ENCODE assay signal across 25 cellular contexts in genomic region chr15:82995938-82996337, GRCh38. TPM values are rescaled to one million over a fixed set of nuclear protein-coding genes. Genes with fewer than 3 reads are reported as not detected.
DNase-seq lines count a peak whose midpoint lies in the region; FAIRE-seq and TF ChIP-seq lines count a peak whose summit lies in the region.
"Had no signal": no experiment of that assay in that cellular context is flagged by ENCODE, and none has a peak within 500 bp of the region (broad histone marks: within the 10 kb centered on the region; RNA-seq: fewer than 3 reads in every experiment).

No MANE protein-coding gene starts in this region.

- H3K9me3 ChIP-seq in astrocyte (ENCODE audit: insufficient read depth, low read depth, low read length) (no peaks in the 10 kb centered on the region), mesenchymal stem cell (ENCODE audit: control insufficient read depth, low read length) (no peaks in the 10 kb centered on the region), spleen (no peaks in the 10 kb centered on the region)
- H3K9me3 ChIP-seq: lower lobe of right lung, right lobe of liver, thyroid gland had no signal

- no peaks in the 10 kb centered on the region for H4K20me1 ChIP-seq in astrocyte (ENCODE audit: insufficient read depth, low read length)

- no peak overlapping the region for H3K9ac ChIP-seq in astrocyte (ENCODE audit: low read length)
- peak overlapping the region; percentile 58 for H3K9ac ChIP-seq in mesenchymal stem cell (ENCODE audit: low read length)

- H3K79me2 ChIP-seq in astrocyte (ENCODE audit: insufficient read depth, low read length) = no peaks in the 10 kb centered on the region

- H3K23ac ChIP-seq in mesenchymal stem cell (ENCODE audit: low read length in 2 of 2) = no peak overlapping the region

- no peak for TF ChIP-seq POLR2A in spleen (IDR thresholded peaks at IDR 0.05)

- peaks cover 5% of the 10 kb centered on the region for H3K36me3 Mint-ChIP-seq in astrocyte (ENCODE audit: low read depth, unreplicated experiment)

- DNase-seq in D341Med (ENCODE audit: low spot score) (peak; percentile 64), LHCN-M2 (ENCODE audit: low read depth) (peak; percentile 8), astrocyte (ENCODE audit: low read depth) (no peak), mesenchymal stem cell (peak; percentile 37), spleen (no peak), HK-2 (ENCODE audit: unreplicated experiment) (no peak), SHP77 (lab: John Stamatoyannopoulos, UW) (no peak)
- DNase-seq: activated CD4-positive, alpha-beta T cell treated with anti-CD3 and anti-CD28 coated beads for 4 hours; activated naive CD4-positive, alpha-beta T cell treated with Interleukin-2 at 50 U/mL for 16 hours; activated T-cell treated with anti-CD3 and anti-CD28 coated beads, Interleukin-2, amount 50 U/mL, for 72 hours; AML-193; amniotic stem cell; DMS79; effector memory CD8-positive, alpha-beta T cell; kidney glomerular epithelial cell; lower lobe of right lung; NCI-H1105 treated with DMSO at 0.1 percent for 48 hours; NCI-H2081 treated with DMSO at 0.1 percent for 48 hours; NCI-H510A treated with DMSO at 0.1 percent for 48 hours; posterior cingulate gyrus; right lobe of liver; stimulated activated naive CD4-positive, alpha-beta T cell treated with Interleukin-2 at 50 U/mL for 16 hours; T-helper 2 cell; thyroid gland had no signal

- H2BK15ac ChIP-seq in mesenchymal stem cell (ENCODE audit: low read depth, poor library complexity, severe bottlenecking) = no peak overlapping the region

- H4K91ac ChIP-seq in mesenchymal stem cell (ENCODE audit: low read length) = no peak overlapping the region

- H2BK12ac ChIP-seq in mesenchymal stem cell (ENCODE audit: low read length in 2 of 2) = no peak overlapping the region

- H3K36me3 ChIP-seq in astrocyte (ENCODE audit: insufficient read depth, low read length) (peaks cover 4% of the 10 kb centered on the region), mesenchymal stem cell (ENCODE audit: control insufficient read depth in 1 of 2, insufficient read depth in 2 of 2, low read depth in 1 of 2, low read length in 2 of 2) (peaks cover 3 to 6% of the 10 kb centered on the region in 2 experiments), spleen (peaks cover 0 to 20% (median 6%) of the 10 kb centered on the region in 6 donors)

- no peak overlapping the region for H2BK5ac ChIP-seq in mesenchymal stem cell (ENCODE audit: low read depth, low read length, poor library complexity, severe bottlenecking)

- no peak overlapping the region for H3K27ac ChIP-seq in astrocyte (ENCODE audit: low read depth, low read length)
- no peak overlapping the region for H3K27ac ChIP-seq in mesenchymal stem cell (ENCODE audit: low read length, poor library complexity, severe bottlenecking)
- H3K27ac ChIP-seq in spleen = no peak overlapping the region
- H3K27ac ChIP-seq: coronary artery, lower lobe of right lung, right lobe of liver, thyroid gland had no signal

- H3K4me3 ChIP-seq in astrocyte (ENCODE audit: insufficient read depth, low read depth, low read length) (no peak overlapping the region), mesenchymal stem cell (ENCODE audit: insufficient read depth in 1 of 2, low read depth in 1 of 2, low read length in 2 of 2) (no peak overlapping the region), spleen (no peak overlapping the region)
- H3K4me3 ChIP-seq: coronary artery, lower lobe of right lung, right lobe of liver, thyroid gland had no signal

- no peak overlapping the region for H2BK120ac ChIP-seq in mesenchymal stem cell (ENCODE audit: low read depth, low read length)

- H3K27me3 ChIP-seq in astrocyte (ENCODE audit: insufficient read depth, low read length) (no peaks in the 10 kb centered on the region), mesenchymal stem cell (ENCODE audit: control insufficient read depth in 1 of 2, insufficient read depth in 1 of 2, low read length in 2 of 2) (no peaks in the 10 kb centered on the region), spleen (replicated peaks in 1 of 7) (no peaks in the 10 kb centered on the region)
- H3K27me3 ChIP-seq: right lobe of liver, thyroid gland had no signal

- H3K4me2 ChIP-seq in astrocyte (ENCODE audit: low read length) = no peak overlapping the region
- no peak overlapping the region for H3K4me2 ChIP-seq in mesenchymal stem cell (ENCODE audit: low read length, poor library complexity, severe bottlenecking)

- intact Hi-C loops in spleen (cut with DNase I; ENCODE audit: low total_unique reads) = no loop called here

- H3K4ac ChIP-seq in mesenchymal stem cell (ENCODE audit: low read depth in 1 of 2, low read length in 2 of 2) = no peak overlapping the region

- H3K9me3 Mint-ChIP-seq in astrocyte (ENCODE audit: unreplicated experiment) = no peaks in the 10 kb centered on the region
- H3K9me3 Mint-ChIP-seq: activated T-cell treated with anti-CD3 and anti-CD28 coated beads, Interleukin-2, amount 50 U/mL, for 72 hours; effector memory CD8-positive, alpha-beta T cell had no signal

- peak overlapping the region; percentile 57 for H2AK5ac ChIP-seq in mesenchymal stem cell (ENCODE audit: low read length, severe bottlenecking)

- H3K4me1 ChIP-seq in astrocyte (ENCODE audit: insufficient read depth, low read length) (no peaks in the 10 kb centered on the region), mesenchymal stem cell (ENCODE audit: control insufficient read depth, insufficient read depth, low read depth, low read length) (peaks cover 4% of the 10 kb centered on the region), spleen (peaks cover 0 to 16% (median 11%) of the 10 kb centered on the region in 6 donors)

- WGBS in mesenchymal stem cell = 100% methylated on average over 1 of the region's 3 CpGs
- WGBS in spleen, 5 donors = 64 to 91% (median 80%) methylated on average over 3 of the region's 3 CpGs

- peaks cover 13% of the 10 kb centered on the region for H3K4me1 Mint-ChIP-seq in astrocyte (ENCODE audit: low read depth, unreplicated experiment)

- no peak for FAIRE-seq in astrocyte (lab: Jason Lieb, UNC)

- H2AFZ ChIP-seq in astrocyte (ENCODE audit: low read depth, low read length) = no peak overlapping the region
- no peak overlapping the region for H2AFZ ChIP-seq in mesenchymal stem cell (ENCODE audit: low read depth, low read length)

- no peak overlapping the region for H3K18ac ChIP-seq in mesenchymal stem cell (ENCODE audit: low read depth in 1 of 2, low read length in 2 of 2)

- H3K27ac Mint-ChIP-seq in astrocyte (ENCODE audit: unreplicated experiment) = peak overlapping the region; percentile 75
- H3K27ac Mint-ChIP-seq: activated T-cell treated with anti-CD3 and anti-CD28 coated beads, Interleukin-2, amount 50 U/mL, for 72 hours had no signal

- TF ChIP-seq CTCF in astrocyte (IDR thresholded peaks at IDR 0.05; ENCODE audit: insufficient read depth, low read depth, low read length) (no peak), spleen (IDR thresholded peaks at IDR 0.05 in 8 of 11, conservative IDR thresholded peaks at IDR 0.05 in 3 of 11) (no peak)

- no peaks in the 10 kb centered on the region for H3K27me3 Mint-ChIP-seq in astrocyte (ENCODE audit: low read depth, unreplicated experiment)
- H3K27me3 Mint-ChIP-seq: effector memory CD8-positive, alpha-beta T cell had no signal

- H3K4me3 Mint-ChIP-seq in astrocyte (ENCODE audit: unreplicated experiment) = no peak overlapping the region
- H3K4me3 Mint-ChIP-seq: activated T-cell treated with anti-CD3 and anti-CD28 coated beads, Interleukin-2, amount 50 U/mL, for 72 hours; effector memory CD8-positive, alpha-beta T cell had no signal

- H3K79me1 ChIP-seq in mesenchymal stem cell (replicated peaks; ENCODE audit: low read length, poor library complexity, severe bottlenecking) = peaks cover 3% of the 10 kb centered on the region

- no peak overlapping the region for H4K8ac ChIP-seq in mesenchymal stem cell (ENCODE audit: low read length)

- no peak overlapping the region for H3K14ac ChIP-seq in mesenchymal stem cell (ENCODE audit: low read length in 2 of 2)

RNA-seq across cellular contexts. Expression of gene RAMAC, which starts 9.9 kb away (rescaled TPM):
- 22.3 and 28.6 TPM in 2 replicates for total RNA-seq in LHCN-M2 (2014; rRNA removed)
- 24.2 TPM for polyA plus RNA-seq in LHCN-M2 (2012)
- total RNA-seq in astrocyte = 44.4 and 44.7 TPM in 2 replicates
- polyA plus RNA-seq in mesenchymal stem cell (2013, experiment 1 of 2) = 39.8 TPM
- polyA plus RNA-seq in mesenchymal stem cell (2013, experiment 2 of 2) = 41.2 TPM
- total RNA-seq in spleen = 10 to 100 TPM; 12.8 to 19.4 (median 15.2) TPM
- 10 to 100 TPM; 18.0 to 22.4 (median 20.7) TPM for polyA plus RNA-seq in spleen

RNA-seq across cellular contexts. Expression of gene C15orf40, which starts 15.5 kb away (rescaled TPM):
- total RNA-seq in LHCN-M2 (2014; rRNA removed) = 5.8 and 16.1 TPM in 2 replicates
- polyA plus RNA-seq in LHCN-M2 (2012) = 36.2 TPM
- 15.3 and 18.1 TPM in 2 replicates for total RNA-seq in astrocyte
- 15.4 TPM for polyA plus RNA-seq in mesenchymal stem cell (2013, experiment 1 of 2)
- 13.8 TPM for polyA plus RNA-seq in mesenchymal stem cell (2013, experiment 2 of 2)
- total RNA-seq in spleen = 10 to 100 TPM; 12.9 to 34.9 (median 20.6) TPM
- 10 to 100 TPM; 22.8 to 26.8 (median 26.3) TPM for polyA plus RNA-seq in spleen

RNA-seq across cellular contexts. Expression of gene HOMER2, which starts 43.4 kb away (rescaled TPM):
- total RNA-seq in LHCN-M2 (2014; rRNA removed) (23.7 and 30.7 TPM in 2 replicates), astrocyte (12.2 and 16.6 TPM in 2 replicates), spleen (10 to 100 TPM in 6 of 7 donors, 1 to 10 TPM in 1; 4.3 to 24.3 (median 12.8) TPM)
- polyA plus RNA-seq in LHCN-M2 (2012) = 9.3 TPM
- 1.1 TPM for polyA plus RNA-seq in mesenchymal stem cell (2013, experiment 1 of 2)
- 1.3 TPM for polyA plus RNA-seq in mesenchymal stem cell (2013, experiment 2 of 2)
- polyA plus RNA-seq in spleen = 1 to 10 TPM; 2.1 to 5.4 (median 2.2) TPM

Comparison
In these comparisons a context has a peak if more than half of its experiments do, and no peak if none do; other contexts are left out.
1. DNase-seq: peak in D341Med (single experiment), LHCN-M2 (single experiment) and mesenchymal stem cell (single experiment); none in astrocyte (single experiment), spleen (single experiment), HK-2 (single experiment) and SHP77 (0 of 2).